ENCODE assay signal across 19 cellular contexts in genomic region chr6:25670793-25671513, GRCh38. TPM values are rescaled to one million over a fixed set of nuclear protein-coding genes. Genes with fewer than 3 reads are reported as not detected.
DNase-seq lines count a peak whose midpoint lies in the region; ATAC-seq, FAIRE-seq and TF ChIP-seq lines count a peak whose summit lies in the region.
"Had no signal": no experiment of that assay in that cellular context is flagged by ENCODE, and none has a peak within 500 bp of the region (broad histone marks: within the 10 kb centered on the region; RNA-seq: fewer than 3 reads in every experiment).

No MANE protein-coding gene starts in this region.

- TF ChIP-seq POLR2A in breast epithelium (IDR thresholded peaks at IDR 0.05) (no peak), endothelial cell of umbilical vein (IDR thresholded peaks at IDR 0.05; ENCODE audit: low read depth, low read length) (no peak), stomach (IDR thresholded peaks at IDR 0.05) (no peak)

- H3K79me2 ChIP-seq in endothelial cell of umbilical vein (ENCODE audit: control insufficient read depth, insufficient read depth, low read length), result no peaks in the 10 kb centered on the region

- ATAC-seq in GM21786 (IDR thresholded peaks at IDR 0.05; ENCODE audit: unreplicated experiment) (no peak), GM21576 (IDR thresholded peaks at IDR 0.05; ENCODE audit: unreplicated experiment) (no peak)

- intact Hi-C loops in MCF 10A (cut with micrococcal nuclease) (loop anchor here (1.0 kb wide), 1 partner anchor 47 kb away; no protein-coding TSS in a partner anchor), breast epithelium (cut with DNase I; ENCODE audit: low total_unique reads) (loop anchor here (5.0 kb wide), 1 partner anchor 959 kb away; no protein-coding TSS in a partner anchor), endothelial cell of umbilical vein (cut with micrococcal nuclease) (loop anchor here (5.0 kb wide), 1 partner anchor 46 kb away; no protein-coding TSS in a partner anchor), stomach (cut with DNase I; ENCODE audit: low total_unique reads) (no loop called here)

- no peak overlapping the region for H3K4me3 ChIP-seq in breast epithelium
- H3K4me3 ChIP-seq in endothelial cell of umbilical vein (replicated peaks in 1 of 3; ENCODE audit: insufficient read depth in 1 of 3, low read depth in 1 of 3, low read length in 3 of 3), result no peak overlapping the region
- no peak overlapping the region for H3K4me3 ChIP-seq in stomach
- H3K4me3 ChIP-seq: ovary, Peyer's patch had no signal

- H3K9ac ChIP-seq in endothelial cell of umbilical vein (replicated peaks; ENCODE audit: extremely low read depth, insufficient read depth, low read length), result no peak overlapping the region

- BruUV-seq in MCF 10A (replicated peaks; lab: Mats Ljungman, UMichigan) (no TSS peak), endothelial cell of umbilical vein (replicated peaks; lab: Mats Ljungman, UMichigan) (no TSS peak)

- no peaks in the 10 kb centered on the region for H3K9me3 ChIP-seq in breast epithelium
- no peaks in the 10 kb centered on the region for H3K9me3 ChIP-seq in endothelial cell of umbilical vein (replicated peaks; ENCODE audit: control insufficient read depth, insufficient read depth, low read length)
- no peaks in the 10 kb centered on the region for H3K9me3 ChIP-seq in stomach
- H3K9me3 ChIP-seq: ovary, Peyer's patch had no signal

- H3K36me3 Mint-ChIP-seq in MCF 10A (ENCODE audit: insufficient read depth, unreplicated experiment), result no peaks in the 10 kb centered on the region

- POLR2A ChIA-PET in MCF 10A (lab: Yijun Ruan, JAX) (interaction anchor here (1.1 to 2.5 kb wide), 4 partner anchors 9 to 15 kb away, joined by 4 to 8 read pairs (median 6); no protein-coding TSS in a partner anchor), endothelial cell of umbilical vein (lab: Charles Lee) (no interaction called here)

- no peak overlapping the region for H3K4me3 Mint-ChIP-seq in MCF 10A (ENCODE audit: unreplicated experiment)
- H3K4me3 Mint-ChIP-seq: activated T-cell treated with anti-CD3 and anti-CD28 coated beads, Interleukin-2, amount 50 U/mL, for 24 hours had no signal

- no peaks in the 10 kb centered on the region for H3K4me1 Mint-ChIP-seq in MCF 10A (ENCODE audit: insufficient read depth, unreplicated experiment)

- no peaks in the 10 kb centered on the region for H3K9me3 Mint-ChIP-seq in MCF 10A (ENCODE audit: unreplicated experiment)
- H3K9me3 Mint-ChIP-seq: activated T-cell treated with anti-CD3 and anti-CD28 coated beads, Interleukin-2, amount 50 U/mL, for 24 hours had no signal

- H3K27me3 ChIP-seq in breast epithelium, result no peaks in the 10 kb centered on the region
- no peaks in the 10 kb centered on the region for H3K27me3 ChIP-seq in endothelial cell of umbilical vein (ENCODE audit: control insufficient read depth in 2 of 2, insufficient read depth in 2 of 2, low read length in 2 of 2)
- H3K27me3 ChIP-seq in stomach, result no peaks in the 10 kb centered on the region
- H3K27me3 ChIP-seq: Peyer's patch had no signal

- no peak for TF ChIP-seq CTCF in MCF 10A (IDR thresholded peaks at IDR 0.05; ENCODE audit: unreplicated experiment)
- TF ChIP-seq CTCF in breast epithelium (IDR thresholded peaks at IDR 0.05), result no peak
- no peak for TF ChIP-seq CTCF in endothelial cell of umbilical vein (IDR thresholded peaks at IDR 0.05; ENCODE audit: extremely low read depth in 1 of 2, insufficient read depth in 1 of 2, low read depth in 1 of 2, low read length in 2 of 2)
- TF ChIP-seq CTCF in stomach (IDR thresholded peaks at IDR 0.05), result no peak

- no peak for FAIRE-seq in endothelial cell of umbilical vein (lab: Jason Lieb, UNC)

- no peak overlapping the region for H3K4me2 ChIP-seq in endothelial cell of umbilical vein (ENCODE audit: insufficient read depth, low read length)

- no peaks in the 10 kb centered on the region for H3K9me1 ChIP-seq in endothelial cell of umbilical vein (replicated peaks; ENCODE audit: control insufficient read depth, extremely low read depth, insufficient read depth, low read length)

- no peaks in the 10 kb centered on the region for H4K20me1 ChIP-seq in endothelial cell of umbilical vein (replicated peaks; ENCODE audit: control insufficient read depth, extremely low read depth, insufficient read depth, low read length)

- H3K4me1 ChIP-seq in breast epithelium, result no peaks in the 10 kb centered on the region
- H3K4me1 ChIP-seq in endothelial cell of umbilical vein (ENCODE audit: control insufficient read depth, extremely low read depth, insufficient read depth, low read length), result no peaks in the 10 kb centered on the region
- H3K4me1 ChIP-seq in stomach, result peaks cover 0 to 33% (median 6%) of the 10 kb centered on the region in 4 donors
- H3K4me1 ChIP-seq: Peyer's patch had no signal

- DNase-seq in MCF 10A (ENCODE audit: unreplicated experiment) (peak; percentile 38), breast epithelium (ENCODE audit: low spot score in 2 of 2) (no peak), NCI-H524 treated with DMSO at 0.1 percent for 48 hours (lab: John Stamatoyannopoulos, UW) (peak; percentile 52), endothelial cell of umbilical vein (ENCODE audit: low read depth, low spot score) (peak; percentile 2), stomach (no peak)
- DNase-seq in activated CD4-positive, alpha-beta T cell treated with anti-CD3 and anti-CD28 coated beads for 1 hour, result no peak
- DNase-seq: activated CD4-positive, alpha-beta T cell treated with anti-CD3 and anti-CD28 coated beads for 48 hours; activated T-cell treated with anti-CD3 and anti-CD28 coated beads, Interleukin-2, amount 50 U/mL, for 24 hours; head of caudate nucleus; left colon; NCI-H226; ovary; Peyer's patch; stimulated activated CD4-positive, alpha-beta T cell treated with anti-CD3 and anti-CD28 coated beads, Interleukin-12 subunit alpha, Interleukin-12 subunit beta, amount 100 ng/mL, for 4 hours; substantia nigra had no signal

- H3K27me3 Mint-ChIP-seq in MCF 10A (ENCODE audit: insufficient read depth, unreplicated experiment), result no peaks in the 10 kb centered on the region

- no peak overlapping the region for H2AFZ ChIP-seq in endothelial cell of umbilical vein (ENCODE audit: low read depth, low read length)

- CTCF ChIA-PET in MCF 10A (lab: Yijun Ruan, JAX) (interaction anchor here (0.6 to 4.6 kb wide), 11 partner anchors 36 to 420 kb away, joined by 3 to 42 read pairs (median 3); no protein-coding TSS in a partner anchor), endothelial cell of umbilical vein (lab: Charles Lee) (interaction anchor here (0.6 to 5.3 kb wide), 7 partner anchors 16 to 219 kb away, joined by 3 to 77 read pairs (median 4); no protein-coding TSS in a partner anchor)

- no peak overlapping the region for H3K27ac ChIP-seq in breast epithelium
- H3K27ac ChIP-seq in endothelial cell of umbilical vein (ENCODE audit: insufficient read depth, low read depth, low read length), result no peak overlapping the region
- H3K27ac ChIP-seq in stomach, result peak overlapping the region; percentile 1 to 49 (median 23)
- H3K27ac ChIP-seq: ovary, Peyer's patch had no signal

- dilution Hi-C loops in endothelial cell of umbilical vein (cut with MboI; ENCODE audit: extremely low pct_ligation_motif_present, low sequenced_read_pairs), result no loop called here

- 41 to 57% (median 48%) methylated on average over 7 of the region's 7 CpGs for WGBS in stomach, 5 donors

- no peak overlapping the region for H3K27ac Mint-ChIP-seq in MCF 10A (ENCODE audit: low read depth, unreplicated experiment)
- H3K27ac Mint-ChIP-seq: activated T-cell treated with anti-CD3 and anti-CD28 coated beads, Interleukin-2, amount 50 U/mL, for 24 hours had no signal

- H3K36me3 ChIP-seq in breast epithelium (no peaks in the 10 kb centered on the region), endothelial cell of umbilical vein (ENCODE audit: control insufficient read depth in 2 of 2, extremely low read depth in 1 of 2, insufficient read depth in 2 of 2, low read length in 2 of 2) (no peaks in the 10 kb centered on the region), stomach (no peaks in the 10 kb centered on the region)
- H3K36me3 ChIP-seq: ovary, Peyer's patch had no signal

- TF ChIP-seq EP300 in stomach (IDR thresholded peaks at IDR 0.05), result no peak

TF ChIP-seq in endothelial cell of umbilical vein, 7 proteins besides CTCF, POLR2A, EP300 and RAD21:
- TF ChIP-seq GATA2 (IDR thresholded peaks at IDR 0.05; ENCODE audit: insufficient read depth, insufficient read length, low read depth, low read length) (no peak), FOS (IDR thresholded peaks at IDR 0.05; ENCODE audit: borderline replicate concordance, insufficient read depth, low read length) (no peak), EZH2 (IDR thresholded peaks at IDR 0.05; ENCODE audit: borderline replicate concordance, low read depth, low read length, severe bottlenecking) (no peak), MAX (IDR thresholded peaks at IDR 0.05; ENCODE audit: insufficient read depth, insufficient read length) (no peak), MYC (IDR thresholded peaks at IDR 0.05; ENCODE audit: low read depth, low read length) (no peak)

RNA-seq across cellular contexts. Expression of gene SCGN, which starts 18.9 kb away (rescaled TPM):
- total RNA-seq in MCF 10A (2022) (not detected in 2 replicates), breast epithelium (under 1 TPM in 2 of 3 donors, not detected in 1; 0.59 to 0.80 TPM), endothelial cell of umbilical vein (not detected in 2 replicates), stomach (10 to 100 TPM in 1 of 5 donors, 1 to 10 TPM in 2, under 1 TPM in 1, not detected in 1; 0.89 to 11.9 (median 2.8) TPM)
- polyA plus RNA-seq in endothelial cell of umbilical vein (not detected in 2 replicates), stomach (1 to 10 TPM; 2.5 to 7.5 (median 4.3) TPM)
- polyA plus RNA-seq in endothelial cell of umbilical vein (2011; cell fraction: cytosol; rRNA removed), result not detected in 2 replicates
- polyA plus RNA-seq in endothelial cell of umbilical vein (2011; cell fraction: nucleus; rRNA removed), result not detected in 2 replicates
- not detected in 2 replicates for polyA plus RNA-seq in endothelial cell of umbilical vein (2012)
- not detected in 2 replicates for polyA minus RNA-seq in endothelial cell of umbilical vein
- polyA minus RNA-seq in endothelial cell of umbilical vein (2011; cell fraction: cytosol; rRNA and poly(A)+ RNA removed), result not detected
- not detected in 2 replicates for polyA minus RNA-seq in endothelial cell of umbilical vein (2011; cell fraction: nucleus; rRNA and poly(A)+ RNA removed)
- total RNA-seq: epithelial cell of proximal tubule; T-helper 1 cell treated with Interleukin-12 subunit alpha and Interleukin-12 subunit beta and Interleukin-4 antibody, amounts not matched to agents 30 ng/mL and 1 ng/mL, for 36 hours had no signal

Comparison
In these comparisons a context has a peak if more than half of its experiments do, and no peak if none do; other contexts are left out.
1. DNase-seq: peak in MCF 10A (single experiment), NCI-H524 treated with DMSO at 0.1 percent for 48 hours (single experiment) and endothelial cell of umbilical vein (single experiment); none in breast epithelium (0 of 2), stomach (single experiment) and activated CD4-positive, alpha-beta T cell treated with anti-CD3 and anti-CD28 coated beads for 1 hour (single experiment).
2. H3K27ac ChIP-seq: peak in stomach (5 of 5); none in breast epithelium (0 of 2) and endothelial cell of umbilical vein (single experiment).